In genomic region chr5:173757817-173758216, GRCh38 we compare ENCODE assay signal across 15 cellular contexts.
"Had no signal": no experiment of that assay in that cellular context is flagged by ENCODE, and none has a peak within 500 bp of the region (broad histone marks: within the 10 kb centered on the region; RNA-seq: fewer than 3 reads in every experiment).

No MANE protein-coding gene starts in this region.

- H3K4me1 ChIP-seq: body of pancreas, esophagus squamous epithelium, left lung, right atrium auricular region had no signal

- H3K27ac Mint-ChIP-seq: activated naive CD4-positive, alpha-beta T cell treated with anti-CD3 and anti-CD28 coated beads, Interleukin-2, amount 50 U/mL, for 24 hours; stimulated activated naive CD8-positive, alpha-beta T cell treated with anti-CD3 and anti-CD28 coated beads, Interleukin-15, amount 100 ng/mL, for 72 hours; T-helper 2 cell treated with Interferon-gamma antibody and Interleukin-4, amounts not matched to agents 5 μg/mL and 100 μg/mL, for 36 hours had no signal

- H3K36me3 Mint-ChIP-seq: activated naive CD4-positive, alpha-beta T cell treated with anti-CD3 and anti-CD28 coated beads, Interleukin-2, amount 50 U/mL, for 24 hours had no signal

- H3K4me1 Mint-ChIP-seq: activated naive CD4-positive, alpha-beta T cell treated with anti-CD3 and anti-CD28 coated beads, Interleukin-2, amount 50 U/mL, for 24 hours; stimulated activated naive CD8-positive, alpha-beta T cell treated with anti-CD3 and anti-CD28 coated beads, Interleukin-15, amount 100 ng/mL, for 72 hours had no signal

- H3K4me3 Mint-ChIP-seq: activated naive CD4-positive, alpha-beta T cell treated with anti-CD3 and anti-CD28 coated beads, Interleukin-2, amount 50 U/mL, for 24 hours; neural crest cell; stimulated activated naive CD8-positive, alpha-beta T cell treated with anti-CD3 and anti-CD28 coated beads, Interleukin-15, amount 100 ng/mL, for 72 hours; T-helper 2 cell treated with Interferon-gamma antibody and Interleukin-4, amounts not matched to agents 5 μg/mL and 100 μg/mL, for 36 hours had no signal

- H3K36me3 ChIP-seq: esophagus squamous epithelium, left lung, right atrium auricular region had no signal

- H3K9me3 ChIP-seq: body of pancreas, esophagus squamous epithelium, left lung, right atrium auricular region had no signal

- H3K27ac ChIP-seq: body of pancreas, esophagus squamous epithelium, left lung, skin epidermis had no signal

- H3K27me3 ChIP-seq: body of pancreas, esophagus squamous epithelium, left lung, right atrium auricular region had no signal

- H3K27me3 Mint-ChIP-seq: activated naive CD4-positive, alpha-beta T cell treated with anti-CD3 and anti-CD28 coated beads, Interleukin-2, amount 50 U/mL, for 24 hours had no signal

- H3K9me3 Mint-ChIP-seq: activated naive CD4-positive, alpha-beta T cell treated with anti-CD3 and anti-CD28 coated beads, Interleukin-2, amount 50 U/mL, for 24 hours; neural crest cell; stimulated activated naive CD8-positive, alpha-beta T cell treated with anti-CD3 and anti-CD28 coated beads, Interleukin-15, amount 100 ng/mL, for 72 hours; T-helper 2 cell treated with Interferon-gamma antibody and Interleukin-4, amounts not matched to agents 5 μg/mL and 100 μg/mL, for 36 hours had no signal

- H3K4me3 ChIP-seq: body of pancreas, esophagus squamous epithelium, left lung, right atrium auricular region, skin epidermis had no signal

- DNase-seq: activated CD4-positive, alpha-beta T cell treated with anti-CD3 and anti-CD28 coated beads, Interleukin-2, amount 50 U/mL, for 4 hours; activated CD4-positive, CD25-positive, alpha-beta regulatory T cell treated with anti-CD3 and anti-CD28 coated beads, Interleukin-2, amount 50 U/mL, for 72 hours; activated T-cell treated with anti-CD3 and anti-CD28 coated beads, Interleukin-2, amount 50 U/mL, for 1 hour; body of pancreas; esophagus squamous epithelium; foreskin fibroblast; head of caudate nucleus; left lung; stimulated activated CD4-positive, alpha-beta T cell treated with anti-CD3 and anti-CD28 coated beads, Interleukin-4, amount 100 ng/mL, for 4 hours; stimulated activated naive CD8-positive, alpha-beta T cell treated with anti-CD3 and anti-CD28 coated beads, Interleukin-15, amount 100 ng/mL, for 72 hours had no signal

- ATAC-seq: body of pancreas; stimulated activated naive CD8-positive, alpha-beta T cell treated with anti-CD3 and anti-CD28 coated beads, Interleukin-15, amount 100 ng/mL, for 72 hours had no signal
